Comparison of ENCODE assay signal across 8 cellular contexts in genomic region chr15:85794598-85795319, GRCh38. TPM values are rescaled to one million over a fixed set of nuclear protein-coding genes. Genes with fewer than 3 reads are reported as not detected.
A peak's percentile ranks its signal among the peaks of the same experiment; 100 is the strongest.
DNase-seq lines count a peak whose midpoint lies in the region; ATAC-seq lines count a peak whose summit lies in the region.

KLHL25 (minus strand) TSS chr15:85794925; CDS start chr15:85769810, 25,115 bp downstream.

- DNase-seq in Ammon's horn (ENCODE audit: low spot score) (peak; percentile 98), GM19238 (ENCODE audit: insufficient read length, low spot score) (peak; percentile 98), NCI-H510A (lab: John Stamatoyannopoulos, UW) (peak; percentile 70)
- peak; percentile 95 for DNase-seq in activated CD4-positive, alpha-beta T cell treated with anti-CD3 and anti-CD28 coated beads for 36 hours
- peak; percentile 72 to 87 (median 78) for DNase-seq in stimulated activated CD4-positive, alpha-beta T cell treated with anti-CD3 and anti-CD28 coated beads, Interleukin-1b, Interleukin-23, amount 100 ng/mL, for 24 hours (ENCODE audit: low read depth in 4 of 4, low spot score in 1 of 4)

- peak; percentile 99 for ATAC-seq in HG03439 (IDR thresholded peaks at IDR 0.05; ENCODE audit: unreplicated experiment)
- peak; percentile 94 for ATAC-seq in activated CD4-positive, alpha-beta T cell treated with anti-CD3 and anti-CD28 coated beads for 36 hours

- no peaks in the 10 kb centered on the region for H3K9me3 Mint-ChIP-seq in activated CD4-positive, alpha-beta T cell treated with anti-CD3 and anti-CD28 coated beads for 36 hours (ENCODE audit: low read depth)

- intact Hi-C loops in activated CD4-positive, alpha-beta T cell treated with anti-CD3 and anti-CD28 coated beads for 36 hours (cut with DNase I, micrococcal nuclease), result loop anchor here (1.0 to 10.0 kb wide), 12 partner anchors 8 to 1160 kb away; partner anchors contain the start of genes AKAP13 (in 1 of the 2) and PDE8A (in 1 of the 2)

- peak within 1 kb of the TSS; percentile 83 for H3K4me3 Mint-ChIP-seq in activated CD4-positive, alpha-beta T cell treated with anti-CD3 and anti-CD28 coated beads for 36 hours

- H3K27ac ChIP-seq in cingulate gyrus (ENCODE audit: low read depth, low read length) (peak within 1 kb of the TSS; percentile 83), layer of hippocampus (ENCODE audit: low read depth, low read length) (peak within 1 kb of the TSS; percentile 88)

- no peaks in the 10 kb centered on the region for H3K36me3 Mint-ChIP-seq in activated CD4-positive, alpha-beta T cell treated with anti-CD3 and anti-CD28 coated beads for 36 hours (ENCODE audit: low read depth)

- H3K27me3 ChIP-seq in layer of hippocampus (ENCODE audit: control insufficient read depth, insufficient read depth, low read length), result no peaks in the 10 kb centered on the region

- no peaks in the 10 kb centered on the region for H3K27me3 Mint-ChIP-seq in activated CD4-positive, alpha-beta T cell treated with anti-CD3 and anti-CD28 coated beads for 36 hours

- POLR2A ChIA-PET in activated CD4-positive, alpha-beta T cell treated with anti-CD3 and anti-CD28 coated beads for 36 hours (lab: Charles Lee), result interaction anchor here (1.4 kb wide), 1 partner anchor 9 kb away, joined by 3 read pairs; no protein-coding TSS in a partner anchor

- H3K4me1 Mint-ChIP-seq in activated CD4-positive, alpha-beta T cell treated with anti-CD3 and anti-CD28 coated beads for 36 hours, result peaks cover 37% of the 10 kb centered on the region

- CTCF ChIA-PET in activated CD4-positive, alpha-beta T cell treated with anti-CD3 and anti-CD28 coated beads for 36 hours (lab: Charles Lee), result interaction anchor here (0.6 to 0.8 kb wide), 3 partner anchors 28 to 499 kb away, joined by 3 read pairs; no protein-coding TSS in a partner anchor

- peak within 1 kb of the TSS; percentile 76 for H3K27ac Mint-ChIP-seq in activated CD4-positive, alpha-beta T cell treated with anti-CD3 and anti-CD28 coated beads for 36 hours

RNA-seq across cellular contexts. Expression of gene KLHL25, which starts in this region (rescaled TPM):
- 1 to 10 TPM; 4.9 to 5.2 TPM for total RNA-seq in activated CD4-positive, alpha-beta T cell treated with anti-CD3 and anti-CD28 coated beads for 36 hours

Comparison
In these comparisons a context has a peak if more than half of its experiments do, and no peak if none do; other contexts are left out.
1. Peak in every context shown above with its lines: DNase-seq, ATAC-seq and H3K27ac ChIP-seq.